ENCODE assay signal across 19 cellular contexts in the genomic region with DNA sequence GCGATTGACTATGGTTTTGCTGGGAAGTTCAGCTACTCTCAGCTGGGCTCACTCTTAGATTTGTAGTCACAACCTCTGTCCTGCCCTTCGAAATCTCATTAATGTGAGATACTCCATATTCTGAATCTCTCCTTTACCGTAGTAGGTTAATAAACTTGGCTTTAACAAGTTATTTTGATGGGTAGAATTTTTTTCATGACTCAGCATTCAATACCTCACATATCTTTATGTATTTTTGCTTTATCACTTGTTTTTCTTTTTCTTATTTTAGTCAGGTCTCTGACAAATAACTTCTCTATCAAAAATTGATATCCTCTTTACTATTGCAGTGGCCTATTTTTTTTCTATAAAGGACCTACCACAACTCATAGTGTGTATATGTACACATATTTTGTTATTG.
DNase-seq lines count a peak whose midpoint lies in the region; ATAC-seq, FAIRE-seq and TF ChIP-seq lines count a peak whose summit lies in the region.
"Had no signal": no experiment of that assay in that cellular context is flagged by ENCODE, and none has a peak within 500 bp of the region (broad histone marks: within the 10 kb centered on the region; RNA-seq: fewer than 3 reads in every experiment).

No MANE protein-coding gene starts in this region.

- H2BK12ac ChIP-seq in H1 (ENCODE audit: low read depth, low read length) (no peak overlapping the region), H9 (ENCODE audit: insufficient read length, low read depth, low read length) (no peak overlapping the region)

- no peak for DNase-seq in HepG2 (ENCODE audit: low spot score)
- no peak for DNase-seq in right lobe of liver
- no peak for DNase-seq in OCI-LY7 (ENCODE audit: low spot score)
- no peak for DNase-seq in H1 (ENCODE audit: low read depth in 1 of 2, low spot score in 2 of 2)
- no peak for DNase-seq in thyroid gland
- no peak for DNase-seq in H9
- DNase-seq: C1 segment of cervical spinal cord; Calu3; CD4-positive, alpha-beta memory T cell; COR-L47; DMS53; DMS79 treated with DMSO at 0.1 percent for 48 hours; GF-D8; GOT3; H7 had no signal

- no peaks in the 10 kb centered on the region for H3K36me3 Mint-ChIP-seq in H9 (ENCODE audit: insufficient read depth in 1 of 3, low read depth in 3 of 3)
- H3K36me3 Mint-ChIP-seq: CD4-positive, alpha-beta memory T cell had no signal

- H3K27ac Mint-ChIP-seq in H9: no peak overlapping the region; a peak in 1 of 7 replicates
- H3K27ac Mint-ChIP-seq: CD4-positive, alpha-beta memory T cell had no signal

- intact Hi-C loops in HepG2 (cut with micrococcal nuclease; ENCODE audit: unreplicated experiment) (no loop called here), right lobe of liver (cut with DNase I) (no loop called here), OCI-LY7 (cut with micrococcal nuclease; ENCODE audit: unreplicated experiment) (no loop called here), thyroid gland (cut with DNase I) (no loop called here)

- no peaks in the 10 kb centered on the region for H3K27me3 Mint-ChIP-seq in H9 (ENCODE audit: low read depth)
- H3K27me3 Mint-ChIP-seq: CD4-positive, alpha-beta memory T cell had no signal

- H4K91ac ChIP-seq in H1 (replicated peaks; ENCODE audit: insufficient read length, low read length): no peak overlapping the region
- no peak overlapping the region for H4K91ac ChIP-seq in H9 (ENCODE audit: insufficient read length, low read depth, low read length)

- H2BK120ac ChIP-seq in H1 (replicated peaks; ENCODE audit: low read depth, low read length) (no peak overlapping the region), H9 (ENCODE audit: low read depth, low read length, poor library complexity, severe bottlenecking) (no peak overlapping the region)

- H3K23ac ChIP-seq in H1 (ENCODE audit: insufficient read length) (no peak overlapping the region), H9 (ENCODE audit: insufficient read length, low read depth, low read length) (no peak overlapping the region)

- H3T11ph ChIP-seq in H9 (ENCODE audit: low read length): no peak overlapping the region

- H3K4ac ChIP-seq in H1 (replicated peaks; ENCODE audit: insufficient read length, low read depth, low read length) (no peak overlapping the region), H9 (ENCODE audit: low read depth, low read length) (no peak overlapping the region)

- in situ Hi-C loops in HepG2 (cut with HindIII; ENCODE audit: extremely low pct_ligation_motif_present, low pct_unique_long_range_greater_than_20kb): no loop called here

- H3K27ac ChIP-seq in HepG2 (ENCODE audit: extremely low read length, insufficient read depth, low read length) (no peak overlapping the region), right lobe of liver (no peak overlapping the region), OCI-LY7 (ENCODE audit: low read depth, low read length, poor library complexity, severe bottlenecking) (no peak overlapping the region), H1 (ENCODE audit: low read depth, low read length) (no peak overlapping the region), thyroid gland (no peak overlapping the region), H9 (ENCODE audit: insufficient read length, low read depth, low read length) (no peak overlapping the region)
- H3K27ac ChIP-seq: 22Rv1 had no signal

- H3K4me2 ChIP-seq in HepG2 (ENCODE audit: low read depth, low read length) (no peak overlapping the region), OCI-LY7 (ENCODE audit: low read length) (no peak overlapping the region), H1 (ENCODE audit: insufficient read depth in 1 of 2, low read depth in 2 of 2, low read length in 2 of 2) (no peak overlapping the region), H9 (ENCODE audit: insufficient read depth, insufficient read length, low read length) (no peak overlapping the region)

- H3K9me3 ChIP-seq in HepG2 (ENCODE audit: low read length) (no peaks in the 10 kb centered on the region), right lobe of liver (no peaks in the 10 kb centered on the region), OCI-LY7 (ENCODE audit: low read length) (no peaks in the 10 kb centered on the region), H1 (ENCODE audit: insufficient read depth in 2 of 2, low read depth in 1 of 2, low read length in 1 of 2) (no peaks in the 10 kb centered on the region), thyroid gland (no peaks in the 10 kb centered on the region), H9 (ENCODE audit: control insufficient read depth, low read depth, low read length) (no peaks in the 10 kb centered on the region)

- no peak overlapping the region for H4K8ac ChIP-seq in H1 (ENCODE audit: extremely low read depth, insufficient read depth, low read length)
- no peak overlapping the region for H4K8ac ChIP-seq in H9 (replicated peaks; ENCODE audit: insufficient read length, low read depth, low read length)

- no peak overlapping the region for H3K9ac ChIP-seq in HepG2 (ENCODE audit: insufficient read depth, low read depth, low read length)
- no peak overlapping the region for H3K9ac ChIP-seq in H1 (replicated peaks in 1 of 4; ENCODE audit: extremely low read depth in 1 of 4, low read depth in 3 of 4, low read length in 3 of 4)
- no peak overlapping the region for H3K9ac ChIP-seq in H9 (ENCODE audit: extremely low read depth, insufficient read length, low read length)

- no peak for ATAC-seq in HepG2
- no peak for ATAC-seq in right lobe of liver
- ATAC-seq: HCT116 had no signal

- H2BK20ac ChIP-seq in H1 (ENCODE audit: low read length): no peak overlapping the region
- H2BK20ac ChIP-seq in H9 (ENCODE audit: low read depth, low read length, poor library complexity, severe bottlenecking): no peak overlapping the region

- TF ChIP-seq RAD21 in HepG2 (CRISPR knock-in tag; IDR thresholded peaks at IDR 0.05) (no peak), H1 (IDR thresholded peaks at IDR 0.05 in 1 of 2, conservative IDR thresholded peaks at IDR 0.05 in 1 of 2; ENCODE audit: low read depth in 2 of 2, low read length in 2 of 2) (no peak)

- no peak overlapping the region for H3K4me3 Mint-ChIP-seq in H9
- H3K4me3 Mint-ChIP-seq: CD4-positive, alpha-beta memory T cell had no signal

- H3K27me3 ChIP-seq in HepG2 (ENCODE audit: control insufficient read depth in 1 of 2, insufficient read depth in 2 of 2, low read length in 2 of 2) (no peaks in the 10 kb centered on the region; a peak in 1 of 5 replicates), right lobe of liver (no peaks in the 10 kb centered on the region), H1 (replicated peaks in 1 of 4; ENCODE audit: control insufficient read depth in 3 of 4, extremely low read depth in 1 of 4, insufficient read depth in 3 of 4, low read length in 3 of 4) (no peaks in the 10 kb centered on the region), thyroid gland (no peaks in the 10 kb centered on the region), H9 (ENCODE audit: insufficient read depth, low read length) (no peaks in the 10 kb centered on the region)

- H2AFZ ChIP-seq in HepG2 (ENCODE audit: low read length): no peak overlapping the region
- 0 out of 2 replicates have a peak overlapping the region, but pooled peaks have one; percentile 23 for H2AFZ ChIP-seq in OCI-LY7 (ENCODE audit: low read length)
- H2AFZ ChIP-seq in H1 (ENCODE audit: low read length): no peak overlapping the region
- H2AFZ ChIP-seq in H9 (ENCODE audit: low read length): no peak overlapping the region

- H3K4me1 ChIP-seq in HepG2 (ENCODE audit: insufficient read depth, low read length) (no peaks in the 10 kb centered on the region), right lobe of liver (no peaks in the 10 kb centered on the region), OCI-LY7 (ENCODE audit: insufficient read depth, low read length, poor library complexity, severe bottlenecking) (no peaks in the 10 kb centered on the region), H1 (replicated peaks in 1 of 4; ENCODE audit: control insufficient read depth in 3 of 4, insufficient read depth in 4 of 4, low read length in 3 of 4) (no peaks in the 10 kb centered on the region), thyroid gland (no peaks in the 10 kb centered on the region), H9 (ENCODE audit: insufficient read depth, low read length) (peaks cover 3% of the 10 kb centered on the region; the same call in 1 of the 2 replicates)

- H3K9me3 Mint-ChIP-seq in H9: no peaks in the 10 kb centered on the region

- H3K4me3 ChIP-seq in HepG2 (replicated peaks in 1 of 3; ENCODE audit: insufficient read depth in 1 of 3, low read depth in 2 of 3, low read length in 3 of 3) (no peak overlapping the region), right lobe of liver (no peak overlapping the region), OCI-LY7 (ENCODE audit: low read depth, low read length, poor library complexity, severe bottlenecking) (no peak overlapping the region), H1 (ENCODE audit: extremely low read depth in 1 of 4, insufficient read depth in 2 of 4, low read depth in 3 of 4, low read length in 4 of 4) (no peak overlapping the region), thyroid gland (replicated peaks in 1 of 3) (no peak overlapping the region)

- WGBS in HepG2 (ENCODE audit: low lambda C conversion rate): 2% methylated on average over 3 of the region's 3 CpGs
- WGBS in right lobe of liver (ENCODE audit: insufficient coverage, low coverage, low lambda C conversion rate, missing lambda C conversion rate): 37% methylated on average over 3 of the region's 3 CpGs
- WGBS in H1 (ENCODE audit: extremely low coverage in 1 of 2, insufficient coverage in 1 of 2, insufficient read length in 1 of 2, insufficient replicate concordance in 2 of 2, low coverage in 1 of 2, low lambda C conversion rate in 2 of 2, missing lambda C conversion rate in 1 of 2), 2 experiments: 76% methylated on average over 3 of the region's 3 CpGs; no CpG with 5 or more reads in 1 of the 2 experiments
- WGBS in thyroid gland, 2 donors: 73 to 77% methylated on average over 3 of the region's 3 CpGs
- no CpG with 5 or more reads among the region's 3 CpGs for WGBS in H9 (ENCODE audit: extremely low coverage, insufficient read length, low lambda C conversion rate)

- H3K36me3 ChIP-seq in HepG2 (replicated peaks in 1 of 2; ENCODE audit: control insufficient read depth in 1 of 2, insufficient read depth in 2 of 2, low read length in 2 of 2): no peaks in the 10 kb centered on the region
- H3K36me3 ChIP-seq in right lobe of liver: no peaks in the 10 kb centered on the region
- no peaks in the 10 kb centered on the region for H3K36me3 ChIP-seq in OCI-LY7 (ENCODE audit: insufficient read depth, low read length)
- no peaks in the 10 kb centered on the region for H3K36me3 ChIP-seq in H1 (ENCODE audit: control insufficient read depth in 2 of 4, insufficient read depth in 4 of 4, low read length in 3 of 4)
- H3K36me3 ChIP-seq in thyroid gland: no peaks in the 10 kb centered on the region

- H2BK15ac ChIP-seq in H1 (ENCODE audit: low read length) (no peak overlapping the region), H9 (ENCODE audit: low read depth, low read length) (no peak overlapping the region)

- H2BK5ac ChIP-seq in H1 (ENCODE audit: low read depth, low read length) (no peak overlapping the region), H9 (ENCODE audit: insufficient read length, low read length) (no peak overlapping the region)

- FAIRE-seq in HepG2 (lab: Jason Lieb, UNC): no peak
- no peak for FAIRE-seq in H1 (lab: Jason Lieb, UNC)
- FAIRE-seq: GM12891, GM18507 had no signal

- no TSS peak for BruUV-seq in HepG2 (replicated peaks; lab: Mats Ljungman, UMichigan)
- no TSS peak for BruUV-seq in OCI-LY7 (replicated peaks; lab: Mats Ljungman, UMichigan)

- H3K56ac ChIP-seq in H1 (replicated peaks; ENCODE audit: insufficient read length, low read depth, low read length) (no peak overlapping the region), H9 (ENCODE audit: insufficient read length, low read depth, low read length) (no peak overlapping the region)

- H3K4me1 Mint-ChIP-seq in H9: peaks cover 0 to 2% of the 10 kb centered on the region in 2 experiments; a peak in 1 of 4 replicates
- H3K4me1 Mint-ChIP-seq: CD4-positive, alpha-beta memory T cell had no signal

- H3K9me2 ChIP-seq in OCI-LY7 (ENCODE audit: insufficient read depth, low read length): no peaks in the 10 kb centered on the region

- H4K5ac ChIP-seq in H1 (ENCODE audit: insufficient read length, low read depth, low read length): no peak overlapping the region
- no peak overlapping the region for H4K5ac ChIP-seq in H9 (ENCODE audit: insufficient read length, low read depth, low read length)

- no peak overlapping the region for H3K14ac ChIP-seq in H1 (ENCODE audit: insufficient read length)
- H3K14ac ChIP-seq in H9 (ENCODE audit: insufficient read depth, low read length): no peak overlapping the region

- H3K18ac ChIP-seq in H1 (ENCODE audit: extremely low read depth, low read length): no peak overlapping the region
- H3K18ac ChIP-seq in H9 (ENCODE audit: insufficient read length, low read depth, low read length): no peak overlapping the region

- H3K79me1 ChIP-seq in H1 (ENCODE audit: low read depth, low read length) (no peaks in the 10 kb centered on the region), H9 (ENCODE audit: insufficient read depth, low read depth, low read length, poor library complexity, severe bottlenecking) (no peaks in the 10 kb centered on the region)

- no peak for TF ChIP-seq POLR2A in HepG2 (IDR thresholded peaks at IDR 0.05; ENCODE audit: insufficient read depth in 1 of 2, low read depth in 2 of 2, low read length in 2 of 2)
- no peak for TF ChIP-seq POLR2A in right lobe of liver (IDR thresholded peaks at IDR 0.05)
- no peak for TF ChIP-seq POLR2A in H1 (IDR thresholded peaks at IDR 0.05; ENCODE audit: control extremely low read depth in 1 of 2, low read depth in 2 of 2, low read length in 2 of 2)
- TF ChIP-seq POLR2A in thyroid gland (IDR thresholded peaks at IDR 0.05): no peak

- TF ChIP-seq CTCF in HepG2 (CRISPR knock-in tag; IDR thresholded peaks at IDR 0.05): no peak
- TF ChIP-seq CTCF in right lobe of liver (IDR thresholded peaks at IDR 0.05): no peak
- no peak for TF ChIP-seq CTCF in OCI-LY7 (conservative IDR thresholded peaks at IDR 0.05; ENCODE audit: low read length)
- TF ChIP-seq CTCF in H1 (IDR thresholded peaks at IDR 0.05; ENCODE audit: control extremely low read depth in 1 of 3, insufficient read depth in 1 of 3, low read depth in 1 of 3, low read length in 3 of 3): no peak
- TF ChIP-seq CTCF in thyroid gland (IDR thresholded peaks at IDR 0.05): no peak
- no peak for TF ChIP-seq CTCF in H9 (conservative IDR thresholded peaks at IDR 0.05)

- POLR2A ChIA-PET in HepG2 (lab: Yijun Ruan, JAX): no interaction called here
- POLR2A ChIA-PET in OCI-LY7 (lab: Charles Lee): no interaction called here
- POLR2A ChIA-PET in H1 (lab: Charles Lee; ENCODE audit: partially characterized antibody): no interaction called here

- H4K20me1 ChIP-seq in HepG2 (ENCODE audit: insufficient read depth, low read length): no peaks in the 10 kb centered on the region
- H4K20me1 ChIP-seq in OCI-LY7 (ENCODE audit: insufficient read depth, low read length): no peaks in the 10 kb centered on the region
- no peaks in the 10 kb centered on the region for H4K20me1 ChIP-seq in H1 (replicated peaks in 1 of 2; ENCODE audit: control insufficient read depth in 1 of 2, insufficient read depth in 2 of 2, low read length in 2 of 2)
- no peaks in the 10 kb centered on the region for H4K20me1 ChIP-seq in H9 (ENCODE audit: control insufficient read depth, insufficient read depth, insufficient read length)

- H2AK5ac ChIP-seq in H1 (ENCODE audit: low read depth, low read length) (no peak overlapping the region), H9 (ENCODE audit: insufficient read length, low read length) (no peak overlapping the region)

- no peaks in the 10 kb centered on the region for H3K79me2 ChIP-seq in HepG2 (ENCODE audit: insufficient read depth, low read length)
- no peaks in the 10 kb centered on the region for H3K79me2 ChIP-seq in OCI-LY7 (ENCODE audit: insufficient read depth, low read depth, low read length)
- no peaks in the 10 kb centered on the region for H3K79me2 ChIP-seq in H1 (ENCODE audit: control insufficient read depth in 1 of 2, insufficient read depth in 2 of 2, low read length in 2 of 2)
- H3K79me2 ChIP-seq in H9 (ENCODE audit: insufficient read depth, low read length): no peaks in the 10 kb centered on the region

- H3K23me2 ChIP-seq in H1 (ENCODE audit: low read depth, low read length) (no peaks in the 10 kb centered on the region), H9 (ENCODE audit: insufficient read length, low read depth, low read length, poor library complexity, severe bottlenecking) (no peaks in the 10 kb centered on the region)

- CTCF ChIA-PET in HepG2 (lab: Yijun Ruan, JAX; ENCODE audit: low intra/inter-chr PET ratio, low total read pairs): no interaction called here
- CTCF ChIA-PET in OCI-LY7 (lab: Charles Lee; ENCODE audit: unreplicated experiment): no interaction called here
- CTCF ChIA-PET in H1 (lab: Charles Lee; ENCODE audit: partially characterized antibody): no interaction called here

- TF ChIP-seq EP300 in HepG2 (IDR thresholded peaks at IDR 0.05; ENCODE audit: low read depth in 2 of 2, low read length in 2 of 2) (no peak), HepG2 (CRISPR knock-in tag; IDR thresholded peaks at IDR 0.05; ENCODE audit: borderline replicate concordance) (no peak), H1 (IDR thresholded peaks at IDR 0.05; ENCODE audit: borderline replicate concordance in 1 of 2, low read depth in 2 of 2, low read length in 2 of 2) (no peak)

Comparison
In these comparisons a context has a peak if more than half of its experiments do, and no peak if none do; other contexts are left out.
1. Of the 41 proteins assayed by ChIP-seq in both HepG2 and H1: peak only in HepG2: none; only in H1: none; in both: MAFK; in neither: 40.